In genomic region chr6:134347916-134348805, GRCh38 we compare ENCODE assay signal across 10 cellular contexts. TPM values are rescaled to one million over a fixed set of nuclear protein-coding genes. Genes with fewer than 3 reads are reported as not detected.
DNase-seq lines count a peak whose midpoint lies in the region; ATAC-seq, FAIRE-seq and TF ChIP-seq lines count a peak whose summit lies in the region.
"Had no signal": no experiment of that assay in that cellular context is flagged by ENCODE, and none has a peak within 500 bp of the region (broad histone marks: within the 10 kb centered on the region; RNA-seq: fewer than 3 reads in every experiment).

No MANE protein-coding gene starts in this region.

- in situ Hi-C loops in astrocyte of the spinal cord (cut with HindIII; ENCODE audit: low sequenced_read_pairs), result no loop called here

- H3K4me1 ChIP-seq in heart right ventricle (peaks cover 0 to 39% (median 17%) of the 10 kb centered on the region in 9 donors), smooth muscle cell (ENCODE audit: low read depth) (peaks cover 12% of the 10 kb centered on the region)

- WGBS in heart right ventricle, 2 donors, result 86 to 90% methylated on average over 22 of the region's 22 CpGs
- WGBS in smooth muscle cell (ENCODE audit: low lambda C conversion rate), result 80% methylated on average over 22 of the region's 22 CpGs

- no peaks in the 10 kb centered on the region for H4K20me1 ChIP-seq in smooth muscle cell (ENCODE audit: low read depth)

- ATAC-seq in heart right ventricle (peak in 4 of 8 donors; percentile 33 to 84 (median 42)), GM19452 (IDR thresholded peaks at IDR 0.05; ENCODE audit: unreplicated experiment) (no peak), HG03097 (IDR thresholded peaks at IDR 0.05; ENCODE audit: low FRiP score, unreplicated experiment) (no peak)

- DNase-seq in HCEC 1CT, result peak; percentile 64
- peak; percentile 99 for DNase-seq in astrocyte of the spinal cord (ENCODE audit: low read depth, low spot score)
- DNase-seq in heart right ventricle, result peak in 1 of 2 donors; percentile 20
- no peak for DNase-seq in smooth muscle cell (lab: John Stamatoyannopoulos, UW; ENCODE audit: unreplicated experiment)
- DNase-seq in GM12891 (ENCODE audit: insufficient read length, low spot score), result no peak
- no peak for DNase-seq in stimulated activated CD4-positive, alpha-beta T cell treated with anti-CD3 and anti-CD28 coated beads, Interleukin-4, amount 100 ng/mL, for 1 hour
- DNase-seq: activated T-cell treated with anti-CD3 and anti-CD28 coated beads, Interleukin-2, amount 50 U/mL, for 24 hours; NCI-H1930 had no signal

- no peak overlapping the region for H3K4me2 ChIP-seq in smooth muscle cell

- FAIRE-seq in GM12891 (lab: Jason Lieb, UNC), result no peak

- no peak for TF ChIP-seq POLR2A in GM12891 (IDR thresholded peaks at IDR 0.05; ENCODE audit: low read depth, low read length)

- H3K9me3 ChIP-seq in heart right ventricle, result no peaks in the 10 kb centered on the region
- H3K9me3 ChIP-seq in smooth muscle cell (replicated peaks; ENCODE audit: low read depth), result no peaks in the 10 kb centered on the region

- intact Hi-C loops in heart right ventricle (cut with DNase I), result loop anchor here in 5 of 10 donors (5.0 to 10.0 kb wide), 6 partner anchors 67 to 287 kb away; no protein-coding TSS in a partner anchor

- H3K4me3 ChIP-seq in astrocyte of the spinal cord (ENCODE audit: low read depth, low read length) (no peak overlapping the region), heart right ventricle (no peak overlapping the region), smooth muscle cell (no peak overlapping the region)

- H3K79me2 ChIP-seq in smooth muscle cell (ENCODE audit: low read depth), result no peaks in the 10 kb centered on the region

- H2AFZ ChIP-seq in smooth muscle cell (ENCODE audit: low read depth), result no peak overlapping the region

- H3K27me3 ChIP-seq in heart right ventricle, result no peaks in the 10 kb centered on the region
- H3K27me3 ChIP-seq in smooth muscle cell (ENCODE audit: low read depth), result no peaks in the 10 kb centered on the region

- H3K27ac ChIP-seq in heart right ventricle, result peak overlapping the region in 6 of 10 donors; percentile 25 to 94 (median 42)
- H3K27ac ChIP-seq in smooth muscle cell (ENCODE audit: low read depth), result peak overlapping the region; percentile 30

- TF ChIP-seq CTCF in astrocyte of the spinal cord (IDR thresholded peaks at IDR 0.05; ENCODE audit: low read depth, low read length) (no peak), heart right ventricle (IDR thresholded peaks at IDR 0.05) (no peak), smooth muscle cell (IDR thresholded peaks at IDR 0.05; ENCODE audit: borderline replicate concordance, insufficient read depth, poor library complexity, severe bottlenecking) (no peak)

- no peaks in the 10 kb centered on the region for H3K36me3 ChIP-seq in heart right ventricle
- no peaks in the 10 kb centered on the region for H3K36me3 ChIP-seq in smooth muscle cell (ENCODE audit: low read depth)

- no peak overlapping the region for H3K9ac ChIP-seq in smooth muscle cell (ENCODE audit: low read depth)

- no peaks in the 10 kb centered on the region for H3F3A ChIP-seq in smooth muscle cell (ENCODE audit: low read depth)

TF ChIP-seq in GM12891, 5 proteins besides CTCF, POLR2A, EP300 and RAD21:
- TF ChIP-seq SPI1 (IDR thresholded peaks at IDR 0.05; ENCODE audit: low read depth, low read length) (no peak), POU2F2 (IDR thresholded peaks at IDR 0.05; ENCODE audit: low read depth, low read length) (no peak), PAX5 (IDR thresholded peaks at IDR 0.05; ENCODE audit: insufficient read depth, low read length, severe bottlenecking) (no peak), TAF1 (IDR thresholded peaks at IDR 0.05; ENCODE audit: low read depth, low read length) (no peak), POLR2AphosphoS5 (IDR thresholded peaks at IDR 0.05; ENCODE audit: low read depth, low read length) (no peak)

RNA-seq across cellular contexts. Expression of gene SGK1, which starts 30.2 kb away (rescaled TPM):
- 100 to 1,000 TPM in 1 of 10 donors, 10 to 100 TPM in 9; 22.5 to 140 (median 39.6) TPM for total RNA-seq in heart right ventricle
- 10 to 100 TPM; 42.8 to 48.4 TPM for polyA plus RNA-seq in heart right ventricle
- 67.0 and 109 TPM in 2 replicates for total RNA-seq in smooth muscle cell
- 18.9 and 52.3 TPM in 2 replicates for polyA plus RNA-seq in smooth muscle cell
- polyA plus RNA-seq in GM12891 (2012; ENCODE audit: low read depth, missing spikeins), result 5.9 TPM

Comparison
In these comparisons a context has a peak if more than half of its experiments do, and no peak if none do; other contexts are left out.
1. DNase-seq: peak in HCEC 1CT (single experiment) and astrocyte of the spinal cord (single experiment); none in smooth muscle cell (single experiment), GM12891 (single experiment) and stimulated activated CD4-positive, alpha-beta T cell treated with anti-CD3 and anti-CD28 coated beads, Interleukin-4, amount 100 ng/mL, for 1 hour (single experiment).